1 cellular context compared by ENCODE assay signal in the genomic region with DNA sequence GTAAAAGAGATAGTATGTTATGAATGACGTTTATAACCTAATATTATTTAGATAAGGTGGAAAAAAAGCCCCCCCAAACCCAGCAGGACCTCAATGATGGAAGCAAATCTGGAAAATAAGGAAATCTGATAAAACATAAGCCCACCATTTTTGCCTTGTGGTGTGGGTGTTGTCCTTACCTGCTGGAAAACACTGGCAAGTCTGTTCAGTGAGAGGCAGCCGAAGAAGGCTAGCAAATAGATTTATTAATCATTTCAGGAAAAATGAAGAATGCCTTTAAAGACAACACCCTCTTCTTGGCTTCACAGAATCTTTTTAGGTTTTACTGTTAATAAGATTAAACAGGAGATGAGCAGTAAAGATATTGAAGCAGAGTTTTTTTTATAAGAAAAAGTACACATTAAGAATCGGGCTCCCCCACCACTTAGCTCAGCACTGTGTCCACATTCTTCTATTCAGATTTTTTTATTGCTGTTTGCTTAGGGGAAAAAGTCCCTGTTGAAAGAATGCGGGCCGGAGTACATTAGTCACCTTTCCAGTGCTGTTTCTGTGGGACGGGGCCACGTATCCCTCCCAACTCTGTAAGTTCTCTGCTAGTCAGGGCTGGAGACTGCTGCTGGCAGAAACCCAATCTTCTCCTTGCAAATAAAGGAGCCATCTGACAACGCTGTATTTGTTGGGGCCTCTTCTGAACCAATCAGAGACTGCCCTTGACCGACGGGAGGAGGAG.
TF ChIP-seq lines count a peak whose summit lies in the region.

No MANE protein-coding gene starts in this region.

TF ChIP-seq in HEK293, 187 proteins besides CTCF, POLR2A, EP300 and RAD21 (continued from another document):
- no peak for TF ChIP-seq MYNN (tag by site-specific recombination; IDR thresholded peaks at IDR 0.05; ENCODE audit: borderline replicate concordance)
- no peak for TF ChIP-seq KLF8 (tag by site-specific recombination; IDR thresholded peaks at IDR 0.05)
